Comparison of ENCODE assay signal across 18 cellular contexts in genomic region chr10:67539312-67539711, GRCh38.
DNase-seq lines count a peak whose midpoint lies in the region; ATAC-seq and TF ChIP-seq lines count a peak whose summit lies in the region.
"Had no signal": no experiment of that assay in that cellular context is flagged by ENCODE, and none has a peak within 500 bp of the region (broad histone marks: within the 10 kb centered on the region; RNA-seq: fewer than 3 reads in every experiment).

No MANE protein-coding gene starts in this region.

- no peak overlapping the region for H3K14ac ChIP-seq in trophoblast cell (ENCODE audit: low read length)

- CTCF ChIA-PET in HEK293 (lab: Yijun Ruan, JAX) = no interaction called here

- POLR2A ChIA-PET in HEK293 (lab: Yijun Ruan, JAX) = no interaction called here

- H2AK5ac ChIP-seq in trophoblast cell (ENCODE audit: low read length) = no peak overlapping the region

- no peak overlapping the region for H3K4me2 ChIP-seq in trophoblast cell (ENCODE audit: low read length)
- H3K4me2 ChIP-seq: PC-9 had no signal

- no peak overlapping the region for H3K4ac ChIP-seq in trophoblast cell (ENCODE audit: low read depth, low read length)

- no peak for TF ChIP-seq CTCF in HEK293 (tag by site-specific recombination; IDR thresholded peaks at IDR 0.05)
- TF ChIP-seq CTCF in fibroblast of pulmonary artery (IDR thresholded peaks at IDR 0.05; ENCODE audit: low read length, missing control alignments) = no peak

- H3K23ac ChIP-seq in trophoblast cell (ENCODE audit: low read length) = no peak overlapping the region

- no peak overlapping the region for H4K91ac ChIP-seq in trophoblast cell (ENCODE audit: low read depth, low read length)

- H3K4me1 ChIP-seq in HEK293 (ENCODE audit: control insufficient read depth, insufficient read depth, low read length) (no peaks in the 10 kb centered on the region), trophoblast cell (ENCODE audit: control insufficient read depth in 1 of 2, insufficient read depth in 2 of 2, low read length in 2 of 2) (no peaks in the 10 kb centered on the region)
- H3K4me1 ChIP-seq: SJSA1 had no signal

- ATAC-seq in GM18909 (IDR thresholded peaks at IDR 0.05; ENCODE audit: poor library complexity, unreplicated experiment) = no peak
- ATAC-seq in HG02678 (IDR thresholded peaks at IDR 0.05; ENCODE audit: unreplicated experiment) = no peak

- no CpG with 5 or more reads among the region's 6 CpGs for WGBS in trophoblast cell (ENCODE audit: extremely low coverage, insufficient coverage, insufficient read length)

- H2BK12ac ChIP-seq in trophoblast cell (ENCODE audit: low read length) = no peak overlapping the region

- H3K27ac ChIP-seq in HEK293 (ENCODE audit: extremely low read depth, low read depth, low read length) (no peak overlapping the region), trophoblast cell (ENCODE audit: low read depth, low read length) (no peak overlapping the region)
- H3K27ac ChIP-seq: C4-2B, PC-9, SJSA1 had no signal

- no peaks in the 10 kb centered on the region for H3K79me1 ChIP-seq in trophoblast cell (ENCODE audit: low read length)

- no peak overlapping the region for H2BK5ac ChIP-seq in trophoblast cell (ENCODE audit: low read depth, low read length, poor library complexity)

- H3K9ac ChIP-seq in trophoblast cell (ENCODE audit: low read length) = no peak overlapping the region

- H3K9me3 ChIP-seq in HEK293 (ENCODE audit: control insufficient read depth, insufficient read depth, low read depth, low read length) (no peaks in the 10 kb centered on the region), trophoblast cell (ENCODE audit: insufficient read depth, low read depth, low read length) (no peaks in the 10 kb centered on the region)
- H3K9me3 ChIP-seq: SJSA1 had no signal

- no peak overlapping the region for H3K18ac ChIP-seq in trophoblast cell (ENCODE audit: low read length)

- no peaks in the 10 kb centered on the region for H3K79me2 ChIP-seq in trophoblast cell (ENCODE audit: control insufficient read depth, insufficient read depth, low read length, poor library complexity)

- DNase-seq in NCI-H69 (lab: John Stamatoyannopoulos, UW) (peak; percentile 77), fibroblast of pulmonary artery (ENCODE audit: low read depth) (peak; percentile 4), posterior vena cava (ENCODE audit: low spot score) (peak; percentile 48), trophoblast cell (no peak)
- DNase-seq: COR-L47, DMS153, EL, Kasumi-1, NCI-H1417, NCI-H2029, NCI-H2171, NCI-H446, PC-9 had no signal

- no peak overlapping the region for H4K8ac ChIP-seq in trophoblast cell (ENCODE audit: low read depth, low read length)

- H3K36me3 ChIP-seq in HEK293 (ENCODE audit: control insufficient read depth in 2 of 2, insufficient read depth in 1 of 2, low read length in 2 of 2) = no peaks in the 10 kb centered on the region
- H3K36me3 ChIP-seq in trophoblast cell (ENCODE audit: control insufficient read depth in 1 of 2, insufficient read depth in 2 of 2, low read length in 2 of 2) = no peaks in the 10 kb centered on the region
- H3K36me3 ChIP-seq: SJSA1 had no signal

- no peak overlapping the region for H2AFZ ChIP-seq in trophoblast cell (ENCODE audit: insufficient read depth, low read length, poor library complexity)
- H2AFZ ChIP-seq: PC-9 had no signal

- H2BK120ac ChIP-seq in trophoblast cell (ENCODE audit: insufficient read depth, low read length, poor library complexity) = no peak overlapping the region

- no peak overlapping the region for H3K4me3 ChIP-seq in HEK293 (ENCODE audit: low read depth, low read length)
- H3K4me3 ChIP-seq in fibroblast of pulmonary artery (replicated peaks; ENCODE audit: low read depth, low read length) = no peak overlapping the region
- no peak overlapping the region for H3K4me3 ChIP-seq in trophoblast cell (ENCODE audit: low read depth, low read length)
- H3K4me3 ChIP-seq: PC-9, SJSA1 had no signal

- H4K12ac ChIP-seq in trophoblast cell (ENCODE audit: low read depth, low read length) = no peak overlapping the region

- no peaks in the 10 kb centered on the region for H3K27me3 ChIP-seq in trophoblast cell (ENCODE audit: insufficient read depth, low read length)
- H3K27me3 ChIP-seq: SJSA1 had no signal

- intact Hi-C loops in posterior vena cava (cut with DNase I) = no loop called here

TF ChIP-seq in HEK293, 187 proteins besides CTCF, POLR2A, EP300 and RAD21:
- TF ChIP-seq ZBTB48 (tag by site-specific recombination; IDR thresholded peaks at IDR 0.05) (peak; percentile 38; the same call in 1 of the 2 replicates), ZNF292 (tag by site-specific recombination; IDR thresholded peaks at IDR 0.05; ENCODE audit: borderline replicate concordance, low read depth) (no peak)

Comparison
In these comparisons a context has a peak if more than half of its experiments do, and no peak if none do; other contexts are left out.
1. DNase-seq: peak in NCI-H69 (single experiment), fibroblast of pulmonary artery (single experiment) and posterior vena cava (single experiment); none in trophoblast cell (0 of 2).